9 cellular contexts compared by ENCODE assay signal in the genomic region with DNA sequence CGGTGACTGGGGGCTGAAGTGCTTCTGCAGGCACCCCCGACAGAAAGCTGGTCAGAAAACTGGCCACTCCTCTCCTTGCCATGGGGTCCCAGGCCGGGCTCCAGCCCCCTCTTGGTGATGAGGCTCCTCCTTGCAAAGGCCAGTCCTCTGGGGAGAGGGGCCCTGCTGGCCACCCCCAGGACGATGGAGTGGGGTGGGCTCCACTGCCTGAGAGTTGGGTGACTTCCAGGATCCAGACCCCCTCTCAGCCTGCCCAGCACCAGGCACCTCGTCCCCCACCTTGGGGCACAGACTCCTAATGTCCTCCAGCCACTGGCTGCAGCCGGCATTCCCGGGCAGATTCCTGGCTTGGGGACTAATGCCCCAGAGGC. TPM values are rescaled to one million over a fixed set of nuclear protein-coding genes. Genes with fewer than 3 reads are reported as not detected.
DNase-seq lines count a peak whose midpoint lies in the region; ATAC-seq, FAIRE-seq and TF ChIP-seq lines count a peak whose summit lies in the region.
"Had no signal": no experiment of that assay in that cellular context is flagged by ENCODE, and none has a peak within 500 bp of the region (broad histone marks: within the 10 kb centered on the region; RNA-seq: fewer than 3 reads in every experiment).

No MANE protein-coding gene starts in this region.

- H3K9me1 ChIP-seq in keratinocyte (ENCODE audit: control insufficient read depth, extremely low read depth, insufficient read depth, low read length): peaks cover 3% of the 10 kb centered on the region

- no peak overlapping the region for H2AFZ ChIP-seq in keratinocyte (ENCODE audit: control insufficient read depth, low read length)

- no peak for FAIRE-seq in keratinocyte (lab: Jason Lieb, UNC)

- WGBS in adipose tissue, 3 donors: 21 to 30% (median 25%) methylated on average over 7 of the region's 7 CpGs

- H3K27me3 ChIP-seq in keratinocyte (ENCODE audit: control insufficient read depth, extremely low read depth, insufficient read depth, low read length) (no peaks in the 10 kb centered on the region), stomach smooth muscle (ENCODE audit: control insufficient read depth in 1 of 2, insufficient read depth in 2 of 2, low read length in 2 of 2) (no peaks in the 10 kb centered on the region)

- no peaks in the 10 kb centered on the region for H3K9me3 ChIP-seq in keratinocyte (ENCODE audit: control insufficient read depth, low read depth, low read length)
- no peaks in the 10 kb centered on the region for H3K9me3 ChIP-seq in stomach smooth muscle (ENCODE audit: control insufficient read depth in 2 of 2, low read length in 2 of 2)

- H3K4me2 ChIP-seq in keratinocyte (ENCODE audit: control insufficient read depth, extremely low read depth, insufficient read depth, low read depth, low read length): peak overlapping the region; percentile 87

- H3K4me1 ChIP-seq in keratinocyte (ENCODE audit: control insufficient read depth, extremely low read depth, insufficient read depth, low read length) (peaks cover 44% of the 10 kb centered on the region), stomach smooth muscle (ENCODE audit: control insufficient read depth, insufficient read depth, low read length) (peaks cover 33% of the 10 kb centered on the region)

- H3K4me3 ChIP-seq in keratinocyte (ENCODE audit: control insufficient read depth in 2 of 3, extremely low read depth in 1 of 3, insufficient read depth in 2 of 3, low read depth in 1 of 3, low read length in 3 of 3): peak overlapping the region; percentile 44 to 93 (median 63)
- peak overlapping the region; percentile 76 to 91 for H3K4me3 ChIP-seq in stomach smooth muscle (ENCODE audit: low read length in 2 of 2)

- no peak for DNase-seq in keratinocyte (ENCODE audit: low read depth, low spot score)
- no peak for DNase-seq in KBM-7
- DNase-seq in GDM1 (lab: John Stamatoyannopoulos, UW): no peak
- DNase-seq in NCI-H2227 treated with DMSO at 0.1 percent for 48 hours (lab: John Stamatoyannopoulos, UW): no peak
- no peak for DNase-seq in NCI-H526 treated with DMSO at 0.1 percent for 48 hours (lab: John Stamatoyannopoulos, UW)
- DNase-seq: NCI-H1436 treated with DMSO at 0.1 percent for 48 hours had no signal

- H4K20me1 ChIP-seq in keratinocyte (ENCODE audit: control insufficient read depth, extremely low read depth, insufficient read depth, low read length): peaks cover 6% of the 10 kb centered on the region

- peak overlapping the region; percentile 9 for H3K27ac ChIP-seq in adipose tissue (ENCODE audit: low read depth, low read length)
- peak overlapping the region; percentile 88 for H3K27ac ChIP-seq in keratinocyte (ENCODE audit: control insufficient read depth, insufficient read depth, low read length)
- peak overlapping the region; percentile 74 for H3K27ac ChIP-seq in stomach smooth muscle (ENCODE audit: low read length)

- dilution Hi-C loops in keratinocyte (cut with MboI; ENCODE audit: extremely low pct_ligation_motif_present, low sequenced_read_pairs): no loop called here

- peaks cover 35% of the 10 kb centered on the region for H3K79me2 ChIP-seq in keratinocyte (ENCODE audit: control insufficient read depth, insufficient read depth, low read length)

- H3K9ac ChIP-seq in keratinocyte (ENCODE audit: control insufficient read depth, extremely low read depth, insufficient read depth, low read length): peak overlapping the region; percentile 86
- H3K9ac ChIP-seq in stomach smooth muscle (ENCODE audit: low read length in 2 of 2): peak overlapping the region; percentile 82 to 86

- ATAC-seq in HG03066 (IDR thresholded peaks at IDR 0.05; ENCODE audit: low read depth, unreplicated experiment): peak; percentile 8

- no peak for TF ChIP-seq CTCF in keratinocyte (optimal IDR thresholded peaks at IDR 0.05 in 1 of 3, IDR thresholded peaks at IDR 0.05 in 1 of 3, conservative IDR thresholded peaks at IDR 0.05 in 1 of 3; ENCODE audit: extremely low read depth in 1 of 3, insufficient read depth in 2 of 3, low read length in 3 of 3)

- in situ Hi-C loops in KBM-7 (cut with MboI; ENCODE audit: low pct_unique_long_range_greater_than_20kb, low sequenced_read_pairs): no loop called here

- H3K36me3 ChIP-seq in keratinocyte (ENCODE audit: control insufficient read depth in 2 of 2, extremely low read depth in 1 of 2, insufficient read depth in 2 of 2, low read length in 2 of 2): peaks cover 24 to 31% of the 10 kb centered on the region in 2 experiments
- peaks cover 15 to 17% of the 10 kb centered on the region in 2 donors for H3K36me3 ChIP-seq in stomach smooth muscle (ENCODE audit: control insufficient read depth in 2 of 2, insufficient read depth in 2 of 2, low read length in 2 of 2)

RNA-seq across cellular contexts. Expression of gene RPS6KA4, which starts 0.4 kb away (rescaled TPM):
- polyA plus RNA-seq in adipose tissue (10 to 100 TPM; 11.1 to 29.4 (median 25.3) TPM), keratinocyte (46.5 to 62.7 TPM (median 52.4 TPM) in 3 replicates)
- 19.1 TPM for polyA plus RNA-seq in keratinocyte (2011; ENCODE audit: low read depth)
- 28.5 and 47.0 TPM in 2 replicates for polyA plus RNA-seq in keratinocyte (2011; cell fraction: cytosol; rRNA removed)
- polyA plus RNA-seq in keratinocyte (2011; cell fraction: nucleus; rRNA removed): 62.1 and 78.3 TPM in 2 replicates
- polyA plus RNA-seq in keratinocyte (2012; ENCODE audit: low replicate concordance): 27.9 and 94.1 TPM in 2 replicates
- polyA minus RNA-seq in keratinocyte: 57.2 to 88.9 TPM (median 85.7 TPM) in 3 replicates
- 128 TPM for polyA minus RNA-seq in keratinocyte (2011; cell fraction: cytosol; rRNA and poly(A)+ RNA removed)
- 74.3 and 75.5 TPM in 2 replicates for polyA minus RNA-seq in keratinocyte (2011; cell fraction: nucleus; rRNA and poly(A)+ RNA removed)

RNA-seq across cellular contexts. Expression of gene CCDC88B, which starts 18.5 kb away (rescaled TPM):
- polyA plus RNA-seq in adipose tissue (10 to 100 TPM in 2 of 3 donors, 1 to 10 TPM in 1; 9.1 to 19.1 (median 11.7) TPM), keratinocyte (2.9 to 5.3 TPM (median 3.7 TPM) in 3 replicates)
- 0.54 TPM for polyA plus RNA-seq in keratinocyte (2011; ENCODE audit: low read depth)
- polyA plus RNA-seq in keratinocyte (2011; cell fraction: cytosol; rRNA removed): 0.83 and 2.4 TPM in 2 replicates
- polyA plus RNA-seq in keratinocyte (2011; cell fraction: nucleus; rRNA removed): 12.0 and 18.8 TPM in 2 replicates
- polyA plus RNA-seq in keratinocyte (2012; ENCODE audit: low replicate concordance): 1.0 and 5.5 TPM in 2 replicates
- polyA minus RNA-seq in keratinocyte: 1.9 to 3.3 TPM (median 2.4 TPM) in 3 replicates
- 2.9 TPM for polyA minus RNA-seq in keratinocyte (2011; cell fraction: cytosol; rRNA and poly(A)+ RNA removed)
- polyA minus RNA-seq in keratinocyte (2011; cell fraction: nucleus; rRNA and poly(A)+ RNA removed): 2.1 and 3.0 TPM in 2 replicates

RNA-seq across cellular contexts. Expression of gene PRDX5, which starts 40.6 kb away (rescaled TPM):
- polyA plus RNA-seq in adipose tissue (100 to 1,000 TPM; 183 to 391 (median 277) TPM), keratinocyte (590 to 817 TPM (median 591 TPM) in 3 replicates)
- 124 TPM for polyA plus RNA-seq in keratinocyte (2011; ENCODE audit: low read depth)
- 440 and 697 TPM in 2 replicates for polyA plus RNA-seq in keratinocyte (2011; cell fraction: cytosol; rRNA removed)
- 319 and 355 TPM in 2 replicates for polyA plus RNA-seq in keratinocyte (2011; cell fraction: nucleus; rRNA removed)
- polyA plus RNA-seq in keratinocyte (2012; ENCODE audit: low replicate concordance): 463 and 515 TPM in 2 replicates
- polyA minus RNA-seq in keratinocyte: 146 to 217 TPM (median 180 TPM) in 3 replicates
- 299 TPM for polyA minus RNA-seq in keratinocyte (2011; cell fraction: cytosol; rRNA and poly(A)+ RNA removed)
- polyA minus RNA-seq in keratinocyte (2011; cell fraction: nucleus; rRNA and poly(A)+ RNA removed): 43.8 and 51.7 TPM in 2 replicates

RNA-seq across cellular contexts. Expression of gene TRMT112, which starts 41.2 kb away (rescaled TPM):
- polyA plus RNA-seq in adipose tissue: 100 to 1,000 TPM; 135 to 387 (median 213) TPM
- 238 to 408 TPM (median 297 TPM) in 3 replicates for polyA plus RNA-seq in keratinocyte
- 46.0 TPM for polyA plus RNA-seq in keratinocyte (2011; ENCODE audit: low read depth)
- 221 and 340 TPM in 2 replicates for polyA plus RNA-seq in keratinocyte (2011; cell fraction: cytosol; rRNA removed)
- 140 and 145 TPM in 2 replicates for polyA plus RNA-seq in keratinocyte (2011; cell fraction: nucleus; rRNA removed)
- 333 and 344 TPM in 2 replicates for polyA plus RNA-seq in keratinocyte (2012; ENCODE audit: low replicate concordance)
- 54.1 to 102 TPM (median 58.6 TPM) in 3 replicates for polyA minus RNA-seq in keratinocyte
- polyA minus RNA-seq in keratinocyte (2011; cell fraction: cytosol; rRNA and poly(A)+ RNA removed): 173 TPM
- 23.8 and 26.3 TPM in 2 replicates for polyA minus RNA-seq in keratinocyte (2011; cell fraction: nucleus; rRNA and poly(A)+ RNA removed)

RNA-seq across cellular contexts. Expression of gene ESRRA, which starts 53.2 kb away (rescaled TPM):
- polyA plus RNA-seq in adipose tissue (10 to 100 TPM; 30.1 to 58.1 (median 49.6) TPM), keratinocyte (20.8 to 33.9 TPM (median 25.9 TPM) in 3 replicates)
- 6.2 TPM for polyA plus RNA-seq in keratinocyte (2011; ENCODE audit: low read depth)
- 13.5 and 32.9 TPM in 2 replicates for polyA plus RNA-seq in keratinocyte (2011; cell fraction: cytosol; rRNA removed)
- 26.2 and 37.4 TPM in 2 replicates for polyA plus RNA-seq in keratinocyte (2011; cell fraction: nucleus; rRNA removed)
- polyA plus RNA-seq in keratinocyte (2012; ENCODE audit: low replicate concordance): 31.4 and 31.7 TPM in 2 replicates
- 9.4 to 20.5 TPM (median 17.5 TPM) in 3 replicates for polyA minus RNA-seq in keratinocyte
- 58.5 TPM for polyA minus RNA-seq in keratinocyte (2011; cell fraction: cytosol; rRNA and poly(A)+ RNA removed)
- polyA minus RNA-seq in keratinocyte (2011; cell fraction: nucleus; rRNA and poly(A)+ RNA removed): 18.3 and 22.3 TPM in 2 replicates

Comparison
In these comparisons a context has a peak if more than half of its experiments do, and no peak if none do; other contexts are left out.
1. H3K27ac ChIP-seq: peak in every context shown above with its lines; median percentile 88 in keratinocyte; 74 in stomach smooth muscle; 9 in adipose tissue.